23 cellular contexts compared by ENCODE assay signal in genomic region chr2:239626971-239627598, GRCh38.
A peak's percentile ranks its signal among the peaks of the same experiment; 100 is the strongest.
DNase-seq lines count a peak whose midpoint lies in the region; ATAC-seq and TF ChIP-seq lines count a peak whose summit lies in the region.
"Had no signal": no experiment of that assay in that cellular context is flagged by ENCODE, and none has a peak within 500 bp of the region (broad histone marks: within the 10 kb centered on the region; RNA-seq: fewer than 3 reads in every experiment).

No MANE protein-coding gene starts in this region.

- no peaks in the 10 kb centered on the region for H3K36me3 Mint-ChIP-seq in CD8-positive, alpha-beta T cell
- H3K36me3 Mint-ChIP-seq in activated naive CD4-positive, alpha-beta T cell treated with anti-CD3 and anti-CD28 coated beads for 36 hours (ENCODE audit: low read depth) = no peaks in the 10 kb centered on the region
- H3K36me3 Mint-ChIP-seq: activated naive CD4-positive, alpha-beta T cell treated with anti-CD3 and anti-CD28 coated beads, Interleukin-2, amount 10 ng/mL, durations not matched to agents 7 days and 5 days; CD14-positive monocyte; mesothelial cell of epicardium; naive thymus-derived CD8-positive, alpha-beta T cell had no signal

- H3K27me3 Mint-ChIP-seq in CD8-positive, alpha-beta T cell (ENCODE audit: low read depth) = no peaks in the 10 kb centered on the region
- H3K27me3 Mint-ChIP-seq in activated naive CD4-positive, alpha-beta T cell treated with anti-CD3 and anti-CD28 coated beads for 36 hours (ENCODE audit: low read depth) = no peaks in the 10 kb centered on the region

- H3K9me3 ChIP-seq in A673 (ENCODE audit: low read depth, low read length, poor library complexity, severe bottlenecking) (no peaks in the 10 kb centered on the region), KOPT-K1 (ENCODE audit: insufficient read depth, low read length, poor library complexity, severe bottlenecking) (no peaks in the 10 kb centered on the region)
- H3K9me3 ChIP-seq in CD8-positive, alpha-beta T cell (ENCODE audit: low read length) = no peaks in the 10 kb centered on the region
- H3K9me3 ChIP-seq: breast epithelium, SK-N-SH had no signal

- TF ChIP-seq CTCF in A673 (conservative IDR thresholded peaks at IDR 0.05; ENCODE audit: low read depth, low read length) = no peak
- TF ChIP-seq CTCF in CD8-positive, alpha-beta T cell (IDR thresholded peaks at IDR 0.05) = no peak

- no peaks in the 10 kb centered on the region for H3K27me3 ChIP-seq in A673 (replicated peaks; ENCODE audit: insufficient read depth, low read depth, low read length, poor library complexity)
- H3K27me3 ChIP-seq in CD8-positive, alpha-beta T cell (ENCODE audit: insufficient read depth, low read length) = no peaks in the 10 kb centered on the region
- H3K27me3 ChIP-seq: breast epithelium had no signal

- POLR2A ChIA-PET in A673 (lab: Charles Lee; ENCODE audit: low non-redundant PET) = no interaction called here
- POLR2A ChIA-PET in CD8-positive, alpha-beta T cell (lab: Charles Lee) = no interaction called here

- BruUV-seq in A673 (replicated peaks; lab: Mats Ljungman, UMichigan) = no TSS peak

- H3K27ac Mint-ChIP-seq in CD8-positive, alpha-beta T cell = peak overlapping the region; percentile 6
- H3K27ac Mint-ChIP-seq in activated naive CD4-positive, alpha-beta T cell treated with anti-CD3 and anti-CD28 coated beads for 36 hours = no peak overlapping the region
- H3K27ac Mint-ChIP-seq: activated CD4-positive, alpha-beta T cell treated with anti-CD3 and anti-CD28 coated beads, Interleukin-2, amount 10 ng/mL, durations not matched to agents 24 days and 14 days; activated naive CD4-positive, alpha-beta T cell treated with anti-CD3 and anti-CD28 coated beads, Interleukin-2, amount 10 ng/mL, durations not matched to agents 7 days and 5 days; mesothelial cell of epicardium; T-helper 1 cell treated with Interleukin-12 subunit alpha and Interleukin-12 subunit beta and Interleukin-4 antibody, amounts not matched to agents 30 μg/mL and 1 μg/mL, for 36 hours had no signal

- ATAC-seq in CD8-positive, alpha-beta T cell = no peak
- ATAC-seq in HG02623 (IDR thresholded peaks at IDR 0.05; ENCODE audit: unreplicated experiment) = no peak
- ATAC-seq: left ventricle myocardium superior; naive thymus-derived CD8-positive, alpha-beta T cell had no signal

- intact Hi-C loops in A673 (cut with micrococcal nuclease; ENCODE audit: unreplicated experiment) = no loop called here
- intact Hi-C loops in CD8-positive, alpha-beta T cell (cut with DNase I, micrococcal nuclease) = loop anchor here in 1 of 2 experiments (10.0 kb wide), 1 partner anchor 362 kb away; no protein-coding TSS in a partner anchor
- intact Hi-C loops in activated naive CD4-positive, alpha-beta T cell treated with anti-CD3 and anti-CD28 coated beads for 36 hours (cut with micrococcal nuclease) = no loop called here

- H3K9me3 Mint-ChIP-seq in CD8-positive, alpha-beta T cell = no peaks in the 10 kb centered on the region
- no peaks in the 10 kb centered on the region for H3K9me3 Mint-ChIP-seq in activated naive CD4-positive, alpha-beta T cell treated with anti-CD3 and anti-CD28 coated beads for 36 hours
- H3K9me3 Mint-ChIP-seq: activated CD4-positive, alpha-beta T cell treated with anti-CD3 and anti-CD28 coated beads, Interleukin-2, amount 10 ng/mL, durations not matched to agents 24 days and 14 days; activated naive CD4-positive, alpha-beta T cell treated with anti-CD3 and anti-CD28 coated beads, Interleukin-2, amount 10 ng/mL, durations not matched to agents 7 days and 5 days; CD14-positive monocyte; mesothelial cell of epicardium; naive thymus-derived CD8-positive, alpha-beta T cell; T-helper 1 cell treated with Interleukin-12 subunit alpha and Interleukin-12 subunit beta and Interleukin-4 antibody, amounts not matched to agents 30 μg/mL and 1 μg/mL, for 36 hours had no signal

- CTCF ChIA-PET in A673 (lab: Charles Lee) = no interaction called here
- CTCF ChIA-PET in CD8-positive, alpha-beta T cell (lab: Charles Lee) = no interaction called here
- CTCF ChIA-PET in activated naive CD4-positive, alpha-beta T cell treated with anti-CD3 and anti-CD28 coated beads for 36 hours (lab: Charles Lee) = no interaction called here

- H3K27ac ChIP-seq in A673 (ENCODE audit: low read depth, low read length, poor library complexity, severe bottlenecking) (no peak overlapping the region), KOPT-K1 (ENCODE audit: low read depth, low read length, poor library complexity, severe bottlenecking) (peak overlapping the region; percentile 98)
- no peak overlapping the region for H3K27ac ChIP-seq in CD8-positive, alpha-beta T cell (ENCODE audit: low read depth, low read length)
- H3K27ac ChIP-seq: breast epithelium, epithelial cell of prostate had no signal

- H3K4me1 ChIP-seq in A673 (ENCODE audit: insufficient read depth, low read length, poor library complexity, severe bottlenecking) = no peaks in the 10 kb centered on the region
- peaks cover 32% of the 10 kb centered on the region for H3K4me1 ChIP-seq in CD8-positive, alpha-beta T cell (ENCODE audit: insufficient read depth, low read length)
- H3K4me1 ChIP-seq: breast epithelium had no signal

- H3K36me3 ChIP-seq in A673 (ENCODE audit: insufficient read depth, low read length, poor library complexity, severe bottlenecking) (no peaks in the 10 kb centered on the region), KOPT-K1 (ENCODE audit: insufficient read depth, low read length) (no peaks in the 10 kb centered on the region)
- no peaks in the 10 kb centered on the region for H3K36me3 ChIP-seq in CD8-positive, alpha-beta T cell (ENCODE audit: insufficient read depth, low read length)
- H3K36me3 ChIP-seq: breast epithelium had no signal

- no peak overlapping the region for H3K4me3 ChIP-seq in A673 (ENCODE audit: low read depth, low read length, poor library complexity, severe bottlenecking)
- H3K4me3 ChIP-seq in CD8-positive, alpha-beta T cell (ENCODE audit: low read depth, low read length) = no peak overlapping the region
- H3K4me3 ChIP-seq: breast epithelium had no signal

- H3K4me3 Mint-ChIP-seq in CD8-positive, alpha-beta T cell = no peak overlapping the region
- H3K4me3 Mint-ChIP-seq in activated naive CD4-positive, alpha-beta T cell treated with anti-CD3 and anti-CD28 coated beads for 36 hours = no peak overlapping the region
- H3K4me3 Mint-ChIP-seq: activated CD4-positive, alpha-beta T cell treated with anti-CD3 and anti-CD28 coated beads, Interleukin-2, amount 10 ng/mL, durations not matched to agents 24 days and 14 days; activated naive CD4-positive, alpha-beta T cell treated with anti-CD3 and anti-CD28 coated beads, Interleukin-2, amount 10 ng/mL, durations not matched to agents 7 days and 5 days; CD14-positive monocyte; mesothelial cell of epicardium; T-helper 1 cell treated with Interleukin-12 subunit alpha and Interleukin-12 subunit beta and Interleukin-4 antibody, amounts not matched to agents 30 μg/mL and 1 μg/mL, for 36 hours had no signal

- H3K4me1 Mint-ChIP-seq in CD8-positive, alpha-beta T cell (ENCODE audit: low read depth) = peaks cover 40% of the 10 kb centered on the region
- peaks cover 36% of the 10 kb centered on the region for H3K4me1 Mint-ChIP-seq in activated naive CD4-positive, alpha-beta T cell treated with anti-CD3 and anti-CD28 coated beads for 36 hours (ENCODE audit: low read depth)
- H3K4me1 Mint-ChIP-seq: mesothelial cell of epicardium had no signal

- peak; percentile 12 for DNase-seq in A673 (ENCODE audit: low spot score)
- peak in 1 of 7 experiments; percentile 21 for DNase-seq in CD8-positive, alpha-beta T cell
- DNase-seq in iPS-NIHi11 (ENCODE audit: low spot score) = peak; percentile 38
- no peak for DNase-seq in NCI-H2081 (lab: John Stamatoyannopoulos, UW)
- no peak for DNase-seq in activated naive CD4-positive, alpha-beta T cell treated with anti-CD3 and anti-CD28 coated beads for 36 hours
- DNase-seq: activated CD4-positive, alpha-beta T cell treated with anti-CD3 and anti-CD28 coated beads, Interleukin-2, amount 10 ng/mL, durations not matched to agents 24 days and 14 days; activated naive CD4-positive, alpha-beta T cell treated with anti-CD3 and anti-CD28 coated beads, Interleukin-2, amount 10 ng/mL, durations not matched to agents 7 days and 5 days; amniotic stem cell; Karpas-422; left ventricle myocardium superior; naive thymus-derived CD8-positive, alpha-beta T cell; NCI-H1436; SK-N-SH; small intestine; stimulated activated CD8-positive, alpha-beta memory T cell treated with anti-CD3 and anti-CD28 coated beads, Interleukin-4, amount 100 ng/mL, for 48 hours; trophoblast cell had no signal

Comparison
In these comparisons a context has a peak if more than half of its experiments do, and no peak if none do; other contexts are left out.
1. DNase-seq: peak in A673 (single experiment) and iPS-NIHi11 (single experiment); none in NCI-H2081 (0 of 2) and activated naive CD4-positive, alpha-beta T cell treated with anti-CD3 and anti-CD28 coated beads for 36 hours (single experiment).